ENCODE assay signal across 8 cellular contexts in genomic region chr20:38962898-38963484, GRCh38. TPM values are rescaled to one million over a fixed set of nuclear protein-coding genes. Genes with fewer than 3 reads are reported as not detected.
A peak's percentile ranks its signal among the peaks of the same experiment; 100 is the strongest.
DNase-seq lines count a peak whose midpoint lies in the region; ATAC-seq and TF ChIP-seq lines count a peak whose summit lies in the region.

No MANE protein-coding gene starts in this region.

- peak overlapping the region; percentile 86 for H3K4me2 ChIP-seq in GM23248 (ENCODE audit: unreplicated experiment)

- peak overlapping the region; percentile 94 for H3K4me3 Mint-ChIP-seq in endothelial cell (ENCODE audit: unreplicated experiment)
- peak overlapping the region; percentile 94 for H3K4me3 Mint-ChIP-seq in progenitor cell of endocrine pancreas (ENCODE audit: low read depth)

- peak overlapping the region; percentile 79 for H3K27ac Mint-ChIP-seq in endothelial cell (ENCODE audit: unreplicated experiment)
- H3K27ac Mint-ChIP-seq in progenitor cell of endocrine pancreas: peak overlapping the region; percentile 96

- DNase-seq in GM23248 (peak; percentile 25), RKO (ENCODE audit: low spot score) (peak; percentile 49), endothelial cell (ENCODE audit: low spot score) (no peak), progenitor cell of endocrine pancreas (ENCODE audit: low spot score, unreplicated experiment) (no peak), GM13976 (ENCODE audit: low spot score) (no peak), islet precursor cell (no peak)

- in situ Hi-C loops in GM23248 (cut with MboI): no loop called here
- in situ Hi-C loops in GM13976 (cut with MboI; ENCODE audit: low sequenced_read_pairs, unreplicated experiment): no loop called here

- WGBS in GM23248 (ENCODE audit: low coverage in 1 of 2, low lambda C conversion rate in 2 of 2, missing lambda C conversion rate in 2 of 2), 2 experiments: 1% methylated on average over 5 of the region's 5 CpGs

- H3K27me3 Mint-ChIP-seq in endothelial cell (ENCODE audit: unreplicated experiment) (peaks cover 4% of the 10 kb centered on the region), progenitor cell of endocrine pancreas (no peaks in the 10 kb centered on the region)

- TF ChIP-seq CTCF in endothelial cell (IDR thresholded peaks at IDR 0.05; ENCODE audit: unreplicated experiment) (no peak), progenitor cell of endocrine pancreas (IDR thresholded peaks at IDR 0.05; ENCODE audit: unreplicated experiment) (no peak), GM13976 (IDR thresholded peaks at IDR 0.05; ENCODE audit: borderline replicate concordance, control extremely low read depth, extremely low read depth, insufficient read depth, missing control alignments) (no peak)

- peaks cover 6% of the 10 kb centered on the region; the same call in 1 of the 2 replicates for H3K4me1 ChIP-seq in GM23248 (ENCODE audit: insufficient read depth)

- H3K36me3 Mint-ChIP-seq in endothelial cell (ENCODE audit: low read depth, unreplicated experiment): peaks cover 4% of the 10 kb centered on the region
- H3K36me3 Mint-ChIP-seq in progenitor cell of endocrine pancreas (ENCODE audit: insufficient read depth): peaks cover 1% of the 10 kb centered on the region

- H3K9me2 ChIP-seq in GM23248 (ENCODE audit: insufficient read depth): no peaks in the 10 kb centered on the region

- no peaks in the 10 kb centered on the region for H3K9me3 Mint-ChIP-seq in endothelial cell (ENCODE audit: unreplicated experiment)
- H3K9me3 Mint-ChIP-seq in progenitor cell of endocrine pancreas (ENCODE audit: low read depth): no peaks in the 10 kb centered on the region

- H3K27me3 ChIP-seq in GM23248 (replicated peaks; ENCODE audit: insufficient read depth): no peaks in the 10 kb centered on the region

- H3K4me3 ChIP-seq in GM23248: peak overlapping the region; percentile 89

- peaks cover 48% of the 10 kb centered on the region for H3K79me2 ChIP-seq in GM23248 (ENCODE audit: insufficient read depth)

- no peaks in the 10 kb centered on the region for H3K9me3 ChIP-seq in GM23248 (ENCODE audit: low read depth)

- no peaks in the 10 kb centered on the region for H3K36me3 ChIP-seq in GM23248 (ENCODE audit: low read depth)

- peak overlapping the region; percentile 92 for H3K9ac ChIP-seq in GM23248

- H3K4me1 Mint-ChIP-seq in endothelial cell (ENCODE audit: unreplicated experiment): peaks cover 29% of the 10 kb centered on the region
- H3K4me1 Mint-ChIP-seq in progenitor cell of endocrine pancreas (ENCODE audit: low read depth): peaks cover 7% of the 10 kb centered on the region

- H2AFZ ChIP-seq in GM23248: peak overlapping the region; percentile 89

- H4K20me1 ChIP-seq in GM23248 (ENCODE audit: insufficient read depth): no peaks in the 10 kb centered on the region

- ATAC-seq in GM19351 (IDR thresholded peaks at IDR 0.05; ENCODE audit: unreplicated experiment): no peak
- no peak for ATAC-seq in HG02970 (IDR thresholded peaks at IDR 0.05; ENCODE audit: low FRiP score, unreplicated experiment)

- H3K27ac ChIP-seq in GM23248: peak overlapping the region; percentile 83

- no peaks in the 10 kb centered on the region for H3F3A ChIP-seq in GM23248 (ENCODE audit: insufficient read depth)

RNA-seq across cellular contexts. Expression of gene DHX35, which starts 0.8 kb away (rescaled TPM):
- 10.7 and 17.1 TPM in 2 replicates for total RNA-seq in GM23248 (2014; rRNA removed; shearing (Covaris generic))
- 3.4 and 4.5 TPM in 2 replicates for polyA plus RNA-seq in GM23248 (2016; fragmentation: Nextera tagmentation; extraction: Ambion mirVana)
- total RNA-seq in endothelial cell (ENCODE audit: unreplicated experiment) (10.5 TPM), progenitor cell of endocrine pancreas (14.4 and 14.5 TPM in 2 replicates)

RNA-seq across cellular contexts. Expression of gene FAM83D, which starts 36.8 kb away (rescaled TPM):
- 18.2 and 19.0 TPM in 2 replicates for total RNA-seq in GM23248 (2014; rRNA removed; shearing (Covaris generic))
- 11.4 and 13.1 TPM in 2 replicates for polyA plus RNA-seq in GM23248 (2016; fragmentation: Nextera tagmentation; extraction: Ambion mirVana)
- 7.7 TPM for total RNA-seq in endothelial cell (ENCODE audit: unreplicated experiment)
- 12.6 and 13.8 TPM in 2 replicates for total RNA-seq in progenitor cell of endocrine pancreas

Comparison
In these comparisons a context has a peak if more than half of its experiments do, and no peak if none do; other contexts are left out.
1. DNase-seq: peak in GM23248 (single experiment) and RKO (single experiment); none in endothelial cell (single experiment), progenitor cell of endocrine pancreas (single experiment), GM13976 (single experiment) and islet precursor cell (single experiment).